8 cellular contexts compared by ENCODE assay signal in the genomic region with DNA sequence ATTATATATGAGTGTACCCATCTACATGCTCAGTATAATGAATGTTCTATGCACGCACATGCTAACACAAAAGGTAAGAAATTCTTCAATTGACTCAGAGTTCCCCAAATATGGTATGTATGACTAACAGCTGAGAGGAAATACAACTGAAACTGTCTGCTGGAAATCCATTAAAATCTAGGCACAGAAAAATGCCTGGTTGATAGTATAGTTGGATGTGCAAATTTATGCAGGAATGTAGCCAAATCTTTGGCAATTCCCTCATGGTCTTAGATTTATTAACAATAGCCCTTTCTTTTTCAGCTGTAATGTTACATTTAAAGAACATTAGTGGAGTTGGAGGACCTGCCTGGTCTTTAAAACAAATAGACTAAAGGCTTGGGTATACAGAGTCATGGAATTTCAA. TPM values are rescaled to one million over a fixed set of nuclear protein-coding genes. Genes with fewer than 3 reads are reported as not detected.
A peak's percentile ranks its signal among the peaks of the same experiment; 100 is the strongest.
DNase-seq lines count a peak whose midpoint lies in the region; ATAC-seq, FAIRE-seq and TF ChIP-seq lines count a peak whose summit lies in the region.

No MANE protein-coding gene starts in this region.

- FAIRE-seq in frontal cortex (lab: Jason Lieb, UNC): no peak

- ATAC-seq in activated CD4-positive, CD25-positive, alpha-beta regulatory T cell treated with anti-CD3 and anti-CD28 coated beads, Interleukin-2, amount 50 U/mL, for 24 hours: peak; percentile 83 to 88
- ATAC-seq in HG02571 (IDR thresholded peaks at IDR 0.05; ENCODE audit: unreplicated experiment) (peak; percentile 74), upper lobe of left lung (ENCODE audit: low FRiP score in 2 of 2) (no peak)

- no peak for TF ChIP-seq EP300 in upper lobe of left lung (IDR thresholded peaks at IDR 0.05)

- WGBS in upper lobe of left lung, 2 donors: 65 to 76% methylated on average over 1 of the region's 1 CpG

- no peak overlapping the region for H3K27ac ChIP-seq in vagina
- H3K27ac ChIP-seq in upper lobe of left lung: no peak overlapping the region

- no peak for DNase-seq in activated CD4-positive, CD25-positive, alpha-beta regulatory T cell treated with anti-CD3 and anti-CD28 coated beads, Interleukin-2, amount 50 U/mL, for 72 hours
- DNase-seq in NCI-H446 treated with DMSO at 0.1 percent for 48 hours (lab: John Stamatoyannopoulos, UW) (peak; percentile 46), fibroblast of the aortic adventitia (ENCODE audit: low read depth) (peak; percentile 80), vagina (ENCODE audit: extremely low spot score in 2 of 2) (no peak), frontal cortex (ENCODE audit: low spot score in 2 of 2) (no peak), upper lobe of left lung (no peak)

- no peak for TF ChIP-seq POLR2A in vagina (IDR thresholded peaks at IDR 0.05)
- no peak for TF ChIP-seq POLR2A in upper lobe of left lung (IDR thresholded peaks at IDR 0.05)

- H3K4me3 ChIP-seq in fibroblast of the aortic adventitia (ENCODE audit: low read depth, low read length) (no peak overlapping the region), vagina (no peak overlapping the region), upper lobe of left lung (no peak overlapping the region)

- no peaks in the 10 kb centered on the region for H3K9me3 ChIP-seq in vagina
- no peaks in the 10 kb centered on the region for H3K9me3 ChIP-seq in upper lobe of left lung

- TF ChIP-seq CTCF in fibroblast of the aortic adventitia (IDR thresholded peaks at IDR 0.05; ENCODE audit: insufficient read depth, low read length): no peak
- no peak for TF ChIP-seq CTCF in vagina (IDR thresholded peaks at IDR 0.05)
- no peak for TF ChIP-seq CTCF in upper lobe of left lung (IDR thresholded peaks at IDR 0.05)

- H3K4me1 ChIP-seq in vagina (peaks cover 25% of the 10 kb centered on the region), upper lobe of left lung (peaks cover 24 to 32% (median 26%) of the 10 kb centered on the region in 4 donors)

- H3K27me3 ChIP-seq in vagina: no peaks in the 10 kb centered on the region
- no peaks in the 10 kb centered on the region for H3K27me3 ChIP-seq in upper lobe of left lung

- intact Hi-C loops in vagina (cut with DNase I): no loop called here

- H3K36me3 ChIP-seq in vagina (no peaks in the 10 kb centered on the region), upper lobe of left lung (no peaks in the 10 kb centered on the region)

RNA-seq across cellular contexts. Expression of a gene that starts 5.5 kb away (rescaled TPM):
- 276 and 378 TPM in 2 replicates for total RNA-seq in fibroblast of the aortic adventitia (ENCODE audit: low replicate concordance)
- 50.3 TPM for total RNA-seq in vagina
- total RNA-seq in frontal cortex: 69.7 TPM
- total RNA-seq in upper lobe of left lung: 10 to 100 TPM; 41.0 to 75.8 (median 51.9) TPM

Comparison
In these comparisons a context has a peak if more than half of its experiments do, and no peak if none do; other contexts are left out.
1. ATAC-seq: peak in activated CD4-positive, CD25-positive, alpha-beta regulatory T cell treated with anti-CD3 and anti-CD28 coated beads, Interleukin-2, amount 50 U/mL, for 24 hours (2 of 2) and HG02571 (single experiment); none in upper lobe of left lung (0 of 2).
2. DNase-seq: peak in NCI-H446 treated with DMSO at 0.1 percent for 48 hours (single experiment) and fibroblast of the aortic adventitia (single experiment); none in activated CD4-positive, CD25-positive, alpha-beta regulatory T cell treated with anti-CD3 and anti-CD28 coated beads, Interleukin-2, amount 50 U/mL, for 72 hours (single experiment), vagina (0 of 2), frontal cortex (0 of 2) and upper lobe of left lung (0 of 2).